22 cellular contexts compared by ENCODE assay signal in genomic region chr19:32201211-32201610, GRCh38.
"Had no signal": no experiment of that assay in that cellular context is flagged by ENCODE, and none has a peak within 500 bp of the region (broad histone marks: within the 10 kb centered on the region; RNA-seq: fewer than 3 reads in every experiment).

No MANE protein-coding gene starts in this region.

- H3K9ac ChIP-seq: KMS-11 had no signal

- H3K27ac ChIP-seq: adrenal gland, KMS-11, SK-N-MC, VCaP had no signal

- H3K9me3 Mint-ChIP-seq: activated CD8-positive, alpha-beta T cell treated with anti-CD3 and anti-CD28 coated beads for 36 hours; activated naive CD8-positive, alpha-beta T cell treated with anti-CD3 and anti-CD28 coated beads, Interleukin-2, amount 10 ng/mL, durations not matched to agents 7 days and 5 days; T-cell had no signal

- H3K27ac Mint-ChIP-seq: activated CD4-positive, alpha-beta T cell treated with anti-CD3 and anti-CD28 coated beads for 36 hours; activated CD8-positive, alpha-beta T cell treated with anti-CD3 and anti-CD28 coated beads for 36 hours; T-cell had no signal

- H3K9me3 ChIP-seq: adrenal gland had no signal

- DNase-seq: activated CD8-positive, alpha-beta memory T cell treated with anti-CD3 and anti-CD28 coated beads, Interleukin-2, amount 50 U/mL, for 4 hours; activated naive CD4-positive, alpha-beta T cell treated with anti-CD3 and anti-CD28 coated beads, Interleukin-2, amount 50 U/mL, for 16 hours; adrenal gland; caudate nucleus; NCI-H1105; NCI-H1436; NCI-H1930; NCI-H2107; NCI-H2171 treated with DMSO at 0.1 percent for 48 hours; NCI-H226; NCI-H526; NCI-H82; OCI-M1; RPMI8226 had no signal

- ATAC-seq: Right ventricle myocardium inferior had no signal

- H3K4me3 Mint-ChIP-seq: activated CD4-positive, alpha-beta T cell treated with anti-CD3 and anti-CD28 coated beads for 36 hours; activated CD8-positive, alpha-beta T cell treated with anti-CD3 and anti-CD28 coated beads for 36 hours; activated naive CD8-positive, alpha-beta T cell treated with anti-CD3 and anti-CD28 coated beads, Interleukin-2, amount 10 ng/mL, durations not matched to agents 7 days and 5 days; T-cell had no signal

- H3K36me3 Mint-ChIP-seq: activated naive CD8-positive, alpha-beta T cell treated with anti-CD3 and anti-CD28 coated beads, Interleukin-2, amount 10 ng/mL, durations not matched to agents 7 days and 5 days; T-cell had no signal

- H3K36me3 ChIP-seq: adrenal gland had no signal

- H3K27me3 ChIP-seq: adrenal gland had no signal

- H3K4me1 ChIP-seq: adrenal gland had no signal

- H3K4me3 ChIP-seq: adrenal gland, SK-N-MC had no signal

- H3K4me2 ChIP-seq: KMS-11 had no signal
